ENCODE assay signal across 13 cellular contexts in the genomic region with DNA sequence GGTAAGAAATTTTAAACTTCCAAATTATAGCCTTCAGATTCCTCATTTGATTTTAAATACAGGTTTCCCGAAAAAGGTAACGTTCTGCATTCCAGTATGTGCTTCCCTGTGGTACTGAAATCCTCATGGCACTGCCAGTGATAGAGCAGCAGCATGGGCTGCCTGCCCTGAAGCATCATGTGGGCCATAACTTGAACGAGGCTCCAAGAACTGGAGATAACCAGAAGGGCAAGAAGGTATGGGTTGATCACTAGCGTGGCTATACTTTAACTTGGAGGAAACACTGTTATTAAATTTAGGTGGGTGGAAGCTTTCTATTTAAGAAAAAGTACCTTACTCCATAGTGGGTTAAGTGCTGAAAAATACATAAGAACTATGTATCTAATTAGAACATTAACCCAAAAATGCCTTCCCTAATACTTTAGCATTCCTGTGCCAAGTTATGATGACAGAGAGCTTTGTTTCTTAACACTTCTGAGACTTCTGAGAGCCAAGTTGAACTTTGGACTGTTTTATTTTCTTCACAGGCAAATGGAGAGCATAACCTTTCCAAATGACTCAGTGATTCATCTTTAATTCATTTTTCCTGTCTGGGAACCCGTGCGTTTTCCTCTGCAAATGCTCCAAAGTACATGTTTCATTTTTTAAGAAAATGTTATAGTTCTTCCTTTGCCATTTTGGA.
DNase-seq lines count a peak whose midpoint lies in the region; ATAC-seq, FAIRE-seq and TF ChIP-seq lines count a peak whose summit lies in the region.
"Had no signal": no experiment of that assay in that cellular context is flagged by ENCODE, and none has a peak within 500 bp of the region (broad histone marks: within the 10 kb centered on the region; RNA-seq: fewer than 3 reads in every experiment).

No MANE protein-coding gene starts in this region.

- 21% methylated on average over 6 of the region's 6 CpGs for WGBS in mammary epithelial cell (ENCODE audit: low coverage, missing lambda C conversion rate)

- H3K27me3 Mint-ChIP-seq in naive thymus-derived CD4-positive, alpha-beta T cell, result no peaks in the 10 kb centered on the region

- H3K79me2 ChIP-seq in mammary epithelial cell (ENCODE audit: insufficient read depth, low read length), result peaks cover 14% of the 10 kb centered on the region

- POLR2A ChIA-PET in naive thymus-derived CD4-positive, alpha-beta T cell (lab: Charles Lee), result no interaction called here

- FAIRE-seq in kidney (lab: Jason Lieb, UNC), result peak; percentile 86

- CTCF ChIA-PET in mammary epithelial cell (lab: Charles Lee; ENCODE audit: low non-redundant PET), result no interaction called here
- CTCF ChIA-PET in naive thymus-derived CD4-positive, alpha-beta T cell (lab: Charles Lee), result interaction anchor here (0.6 kb wide), 1 partner anchor 150 kb away, joined by 3 read pairs; no protein-coding TSS in a partner anchor

- H3K4me3 ChIP-seq in mammary epithelial cell (replicated peaks in 1 of 3; ENCODE audit: insufficient read depth in 1 of 3, low read depth in 2 of 3, low read length in 3 of 3) (no peak overlapping the region), kidney (ENCODE audit: low read length in 2 of 2) (no peak overlapping the region), uterus (no peak overlapping the region)
- no peak overlapping the region for H3K4me3 ChIP-seq in naive thymus-derived CD4-positive, alpha-beta T cell (ENCODE audit: low read length)
- H3K4me3 ChIP-seq: prostate gland had no signal

- no peaks in the 10 kb centered on the region for H4K20me1 ChIP-seq in mammary epithelial cell (ENCODE audit: insufficient read depth, low read length)

- peaks cover 0 to 4% (median 3%) of the 10 kb centered on the region in 5 donors for H3K36me3 Mint-ChIP-seq in naive thymus-derived CD4-positive, alpha-beta T cell

- H3K4me3 Mint-ChIP-seq in naive thymus-derived CD4-positive, alpha-beta T cell, result no peak overlapping the region
- H3K4me3 Mint-ChIP-seq: T-helper 2 cell treated with Interferon-gamma antibody and Interleukin-4, amounts not matched to agents 5 μg/mL and 100 μg/mL, for 36 hours had no signal

- H3K9ac ChIP-seq in mammary epithelial cell (ENCODE audit: insufficient read depth, low read length), result no peak overlapping the region
- H3K9ac ChIP-seq in kidney (ENCODE audit: low read length in 2 of 2), result no peak overlapping the region

- H3K9me3 Mint-ChIP-seq in naive thymus-derived CD4-positive, alpha-beta T cell, result no peaks in the 10 kb centered on the region
- H3K9me3 Mint-ChIP-seq: T-helper 2 cell treated with Interferon-gamma antibody and Interleukin-4, amounts not matched to agents 5 μg/mL and 100 μg/mL, for 36 hours had no signal

- no peak overlapping the region for H3K27ac Mint-ChIP-seq in naive thymus-derived CD4-positive, alpha-beta T cell
- H3K27ac Mint-ChIP-seq: T-helper 2 cell treated with Interferon-gamma antibody and Interleukin-4, amounts not matched to agents 5 μg/mL and 100 μg/mL, for 36 hours had no signal

- ATAC-seq in naive thymus-derived CD4-positive, alpha-beta T cell, result no peak
- ATAC-seq: esophagus mucosa, left lobe of liver had no signal

- peaks cover 0 to 18% (median 7%) of the 10 kb centered on the region in 7 donors for H3K4me1 Mint-ChIP-seq in naive thymus-derived CD4-positive, alpha-beta T cell

- H3K27me3 ChIP-seq in mammary epithelial cell (ENCODE audit: insufficient read depth, low read length), result no peaks in the 10 kb centered on the region
- no peaks in the 10 kb centered on the region for H3K27me3 ChIP-seq in uterus
- no peaks in the 10 kb centered on the region for H3K27me3 ChIP-seq in naive thymus-derived CD4-positive, alpha-beta T cell (ENCODE audit: control insufficient read depth in 2 of 2, insufficient read depth in 2 of 2, low read length in 2 of 2)

- TF ChIP-seq POLR2A in uterus (IDR thresholded peaks at IDR 0.05), result no peak

- H3K36me3 ChIP-seq in mammary epithelial cell (ENCODE audit: insufficient read depth, low read length), result no peaks in the 10 kb centered on the region
- H3K36me3 ChIP-seq in kidney (ENCODE audit: control insufficient read depth in 1 of 2, insufficient read depth in 2 of 2, low read length in 2 of 2), result no peaks in the 10 kb centered on the region
- H3K36me3 ChIP-seq in uterus, result no peaks in the 10 kb centered on the region
- H3K36me3 ChIP-seq in naive thymus-derived CD4-positive, alpha-beta T cell (ENCODE audit: control insufficient read depth in 2 of 3, insufficient read depth in 3 of 3, low read length in 3 of 3), result no peaks in the 10 kb centered on the region
- H3K36me3 ChIP-seq: prostate gland had no signal

- H3K4me1 ChIP-seq in mammary epithelial cell (ENCODE audit: insufficient read depth, low read length) (peaks cover 22% of the 10 kb centered on the region), kidney (ENCODE audit: control insufficient read depth in 1 of 2, insufficient read depth in 1 of 2, low read depth in 1 of 2, low read length in 2 of 2) (peaks cover 3 to 13% of the 10 kb centered on the region in 2 donors), uterus (peaks cover 0 to 8% of the 10 kb centered on the region in 2 donors)
- H3K4me1 ChIP-seq in naive thymus-derived CD4-positive, alpha-beta T cell (ENCODE audit: control insufficient read depth in 2 of 2, insufficient read depth in 2 of 2, low read length in 2 of 2), result no peaks in the 10 kb centered on the region
- H3K4me1 ChIP-seq: prostate gland had no signal

- BruUV-seq in mammary epithelial cell (replicated peaks; lab: Mats Ljungman, UMichigan), result no TSS peak

- H3K4me2 ChIP-seq in mammary epithelial cell (ENCODE audit: insufficient read depth, low read depth, low read length), result peak overlapping the region; percentile 12

- TF ChIP-seq CTCF in mammary epithelial cell (conservative IDR thresholded peaks at IDR 0.05 in 1 of 2, IDR thresholded peaks at IDR 0.05 in 1 of 2; ENCODE audit: extremely low read depth in 1 of 2, insufficient read depth in 1 of 2, low read depth in 1 of 2, low read length in 2 of 2) (no peak), kidney (IDR thresholded peaks at IDR 0.05; ENCODE audit: borderline replicate concordance, extremely low read depth, insufficient read depth) (no peak), uterus (IDR thresholded peaks at IDR 0.05) (no peak)

- intact Hi-C loops in mammary epithelial cell (cut with micrococcal nuclease) (loop anchor here (2.0 to 10.0 kb wide), 5 partner anchors 15 to 375 kb away; no protein-coding TSS in a partner anchor), kidney (cut with DNase I) (no loop called here), uterus (cut with DNase I; ENCODE audit: low total_unique reads) (no loop called here)
- intact Hi-C loops in naive thymus-derived CD4-positive, alpha-beta T cell (cut with micrococcal nuclease), result loop anchor here (5.0 to 10.0 kb wide), 3 partner anchors 32 to 385 kb away; no protein-coding TSS in a partner anchor

- H3K27ac ChIP-seq in mammary epithelial cell (ENCODE audit: insufficient read depth, low read depth, low read length), result no peak overlapping the region
- no peak overlapping the region for H3K27ac ChIP-seq in kidney (ENCODE audit: low read depth in 2 of 2, low read length in 2 of 2)
- H3K27ac ChIP-seq in uterus, result peak overlapping the region; percentile 45 to 47
- no peak overlapping the region for H3K27ac ChIP-seq in naive thymus-derived CD4-positive, alpha-beta T cell (ENCODE audit: low read depth, low read length)
- H3K27ac ChIP-seq: prostate gland had no signal

- no peaks in the 10 kb centered on the region for H3K9me3 ChIP-seq in mammary epithelial cell (replicated peaks; ENCODE audit: insufficient read depth, low read length)
- no peaks in the 10 kb centered on the region for H3K9me3 ChIP-seq in kidney (ENCODE audit: control insufficient read depth in 1 of 2, low read length in 2 of 2)
- H3K9me3 ChIP-seq in uterus, result no peaks in the 10 kb centered on the region
- no peaks in the 10 kb centered on the region for H3K9me3 ChIP-seq in naive thymus-derived CD4-positive, alpha-beta T cell (ENCODE audit: control insufficient read depth in 2 of 3, low read length in 3 of 3)
- H3K9me3 ChIP-seq: prostate gland had no signal

- dilution Hi-C loops in mammary epithelial cell (cut with HindIII; ENCODE audit: low sequenced_read_pairs), result loop anchor here (5.0 kb wide), 1 partner anchor 43 kb away; no protein-coding TSS in a partner anchor

- peak; percentile 54 for DNase-seq in LHCN-M2 (ENCODE audit: low read depth)
- peak; percentile 34 for DNase-seq in mammary epithelial cell
- DNase-seq in kidney, result no peak
- no peak for DNase-seq in uterus
- no peak for DNase-seq in naive thymus-derived CD4-positive, alpha-beta T cell
- DNase-seq in Kasumi-1 (lab: John Stamatoyannopoulos, UW), result no peak
- no peak for DNase-seq in stimulated activated CD4-positive, alpha-beta T cell treated with anti-CD3 and anti-CD28 coated beads, Interleukin-1b, Interleukin-23, amount 100 ng/mL, for 48 hours
- DNase-seq: amygdala, NCI-H1930 had no signal

- H2AFZ ChIP-seq in mammary epithelial cell (ENCODE audit: low read depth, low read length), result no peak overlapping the region

- in situ Hi-C loops in mammary epithelial cell (cut with MboI; ENCODE audit: low sequenced_read_pairs in 2 of 2), result no loop called here

Comparison
In these comparisons a context has a peak if more than half of its experiments do, and no peak if none do; other contexts are left out.
1. DNase-seq: peak in LHCN-M2 (single experiment) and mammary epithelial cell (single experiment); none in kidney (single experiment), uterus (0 of 2), naive thymus-derived CD4-positive, alpha-beta T cell (0 of 9), Kasumi-1 (0 of 2) and stimulated activated CD4-positive, alpha-beta T cell treated with anti-CD3 and anti-CD28 coated beads, Interleukin-1b, Interleukin-23, amount 100 ng/mL, for 48 hours (single experiment).
2. H3K27ac ChIP-seq: peak in uterus (2 of 2); none in mammary epithelial cell (single experiment), kidney (0 of 2) and naive thymus-derived CD4-positive, alpha-beta T cell (single experiment).
3. intact Hi-C loops: an anchor here in mammary epithelial cell (2.0 to 10.0 kb wide) and naive thymus-derived CD4-positive, alpha-beta T cell (5.0 to 10.0 kb wide); none called in kidney and uterus.